Comparison of ENCODE assay signal across 11 cellular contexts in the genomic region with DNA sequence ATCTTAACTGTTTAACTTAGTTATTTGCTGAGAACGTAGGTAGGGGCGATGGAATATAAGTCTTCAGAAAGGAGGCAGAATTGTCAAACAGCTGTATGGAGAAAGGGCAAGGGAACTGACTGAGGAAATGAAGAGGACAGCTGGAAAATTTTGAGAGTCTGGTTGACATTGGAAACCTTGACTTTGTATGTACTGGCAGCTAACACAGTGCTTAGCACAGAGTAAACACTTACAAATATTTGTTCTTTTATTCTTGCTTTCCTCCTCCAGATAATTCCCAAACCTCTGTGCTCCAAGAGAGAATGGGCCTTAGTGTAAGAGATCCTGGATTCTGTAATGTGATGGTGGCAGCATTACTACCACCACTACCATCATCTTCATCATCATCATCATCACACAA.
"Had no signal": no experiment of that assay in that cellular context is flagged by ENCODE, and none has a peak within 500 bp of the region (broad histone marks: within the 10 kb centered on the region; RNA-seq: fewer than 3 reads in every experiment).

No MANE protein-coding gene starts in this region.

- H3K4me1 ChIP-seq: psoas muscle had no signal

- H3K4me3 ChIP-seq: mucosa of descending colon, psoas muscle had no signal

- H3K27ac ChIP-seq: psoas muscle had no signal

- DNase-seq: activated naive CD4-positive, alpha-beta T cell treated with anti-CD3 and anti-CD28 coated beads, Interleukin-2, amount 10 ng/mL, durations not matched to agents 7 days and 5 days; central memory CD4-positive, alpha-beta T cell; cortex of kidney; effector CD8-positive, alpha-beta T cell; foreskin melanocyte; mucosa of descending colon; naive thymus-derived CD8-positive, alpha-beta T cell; nucleus accumbens; psoas muscle; stimulated activated CD4-positive, alpha-beta T cell treated with anti-CD3 and anti-CD28 coated beads, Interleukin-2, amount 100 ng/mL, for 48 hours; stimulated activated naive CD4-positive, alpha-beta T cell treated with Interleukin-2 at 50 U/mL for 16 hours had no signal

- ATAC-seq: mucosa of descending colon; naive thymus-derived CD8-positive, alpha-beta T cell; psoas muscle had no signal

- H3K9me3 ChIP-seq: mucosa of descending colon, psoas muscle had no signal
